In the genomic region with DNA sequence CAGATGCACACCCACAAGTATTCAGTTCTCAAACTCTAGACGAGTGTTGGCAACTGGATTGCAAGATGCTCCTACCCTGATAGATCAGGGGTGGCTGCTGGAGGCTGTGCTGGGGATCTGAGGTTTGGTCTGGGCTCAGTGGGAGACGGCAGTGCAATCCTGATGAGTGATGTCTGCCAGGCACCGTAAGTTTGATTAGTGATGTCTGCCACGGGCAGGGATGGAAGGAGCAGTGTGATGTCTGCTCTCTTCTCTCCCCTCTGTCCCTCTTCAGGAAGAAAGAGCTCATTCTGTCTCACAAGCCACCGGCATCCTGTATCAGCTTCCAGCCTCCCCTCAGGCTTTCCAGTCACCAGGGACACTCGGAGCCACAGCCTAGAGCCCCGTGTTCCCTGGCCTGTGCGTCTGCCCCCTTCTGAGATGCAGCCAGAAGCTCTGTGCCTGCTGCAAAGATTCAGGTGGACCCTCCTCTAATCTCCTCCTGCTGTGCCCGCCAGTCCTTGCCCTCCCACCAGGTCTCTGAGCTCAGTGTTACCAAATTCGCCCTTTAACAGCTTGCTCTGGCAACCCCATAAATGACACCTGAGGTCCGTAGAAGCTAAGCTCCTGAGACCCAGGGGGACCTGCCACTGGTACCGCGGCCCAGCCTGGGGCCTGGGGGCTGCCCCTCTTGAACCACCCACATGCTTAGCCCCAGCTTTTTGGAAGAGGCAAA, we compare ENCODE assay signal across 1 cellular context.
TF ChIP-seq lines count a peak whose summit lies in the region.

No MANE protein-coding gene starts in this region.

TF ChIP-seq in H1, 55 proteins besides CTCF, POLR2A, EP300 and RAD21:
- TF ChIP-seq FOSL1 (IDR thresholded peaks at IDR 0.05; ENCODE audit: insufficient read depth, low read depth, low read length) = no peak
- TF ChIP-seq CHD2 (IDR thresholded peaks at IDR 0.05; ENCODE audit: low read length) = no peak
- TF ChIP-seq JUND (IDR thresholded peaks at IDR 0.05; ENCODE audit: low read length) = no peak
- TF ChIP-seq SP1 (IDR thresholded peaks at IDR 0.05; ENCODE audit: low read depth, low read length) = no peak
- no peak for TF ChIP-seq KDM1A (IDR thresholded peaks at IDR 0.05; ENCODE audit: borderline replicate concordance, low read length)
- no peak for TF ChIP-seq KDM5A (IDR thresholded peaks at IDR 0.05; ENCODE audit: low read length)
- no peak for TF ChIP-seq SAP30 (IDR thresholded peaks at IDR 0.05; ENCODE audit: insufficient read depth, insufficient replicate concordance, low read length)
- no peak for TF ChIP-seq NANOG (IDR thresholded peaks at IDR 0.05; ENCODE audit: insufficient read depth, low read depth, low read length, poor library complexity, severe bottlenecking)
- no peak for TF ChIP-seq BRCA1 (IDR thresholded peaks at IDR 0.05; ENCODE audit: low read depth, low read length)
- TF ChIP-seq TEAD4 (IDR thresholded peaks at IDR 0.05; ENCODE audit: low read depth, low read length) = no peak
- no peak for TF ChIP-seq HDAC6 (IDR thresholded peaks at IDR 0.05; ENCODE audit: low read depth, low read length)
- no peak for TF ChIP-seq MAFK (IDR thresholded peaks at IDR 0.05; ENCODE audit: low read depth, low read length)
- no peak for TF ChIP-seq EZH2 (IDR thresholded peaks at IDR 0.05; ENCODE audit: low read depth, low read length, severe bottlenecking)
- TF ChIP-seq RXRA (IDR thresholded peaks at IDR 0.05; ENCODE audit: insufficient read depth, low read depth, low read length) = no peak
- TF ChIP-seq CHD1 (IDR thresholded peaks at IDR 0.05; ENCODE audit: low read depth, low read length) = no peak
- TF ChIP-seq SP4 (IDR thresholded peaks at IDR 0.05; ENCODE audit: low read length) = no peak
